In genomic region chr11:61976420-61976800, GRCh38 we compare ENCODE assay signal across 15 cellular contexts. TPM values are rescaled to one million over a fixed set of nuclear protein-coding genes. Genes with fewer than 3 reads are reported as not detected.
"Had no signal": no experiment of that assay in that cellular context is flagged by ENCODE, and none has a peak within 500 bp of the region (broad histone marks: within the 10 kb centered on the region; RNA-seq: fewer than 3 reads in every experiment).

No MANE protein-coding gene starts in this region.

- H3K27ac Mint-ChIP-seq: activated CD4-positive, alpha-beta memory T cell treated with anti-CD3 and anti-CD28 coated beads, Interleukin-2, amount 10 ng/mL, durations not matched to agents 7 days and 5 days; activated T-helper 1 cell treated with anti-CD3 and anti-CD28 coated beads, Interleukin-12 subunit alpha, Interleukin-12 subunit beta, Interleukin-2, Interleukin-4 antibody, amounts not matched to agents 30 ng/mL and 10 ng/mL and 1 ng/mL, durations not matched to agents 14 hours and 24 hours and 36 hours had no signal

- DNase-seq: activated CD4-positive, alpha-beta memory T cell treated with anti-CD3 and anti-CD28 coated beads, Interleukin-2, amount 10 ng/mL, durations not matched to agents 7 days and 5 days; activated CD4-positive, alpha-beta T cell treated with anti-CD3 and anti-CD28 coated beads for 1 hour; activated naive CD4-positive, alpha-beta T cell; central memory CD4-positive, alpha-beta T cell; cortex of kidney; midbrain; occipital lobe; stimulated activated CD4-positive, alpha-beta T cell treated with anti-CD3 and anti-CD28 coated beads, Interleukin-4, amount 100 ng/mL, for 24 hours; stimulated activated naive CD8-positive, alpha-beta T cell treated with anti-CD3 and anti-CD28 coated beads, Interleukin-15, amount 100 ng/mL, for 72 hours had no signal

- H3K27me3 ChIP-seq: gastroesophageal sphincter, vagina had no signal

- H3K9me3 ChIP-seq: gastroesophageal sphincter, vagina had no signal

- H3K9me3 Mint-ChIP-seq: activated CD4-positive, alpha-beta memory T cell treated with anti-CD3 and anti-CD28 coated beads, Interleukin-2, amount 10 ng/mL, durations not matched to agents 7 days and 5 days; activated T-helper 1 cell treated with anti-CD3 and anti-CD28 coated beads, Interleukin-12 subunit alpha, Interleukin-12 subunit beta, Interleukin-2, Interleukin-4 antibody, amounts not matched to agents 30 ng/mL and 10 ng/mL and 1 ng/mL, durations not matched to agents 14 hours and 24 hours and 36 hours; naive thymus-derived CD4-positive, alpha-beta T cell; stimulated activated naive CD8-positive, alpha-beta T cell treated with anti-CD3 and anti-CD28 coated beads, Interleukin-15, amount 100 ng/mL, for 72 hours had no signal

- H3K4me3 Mint-ChIP-seq: activated CD4-positive, alpha-beta memory T cell treated with anti-CD3 and anti-CD28 coated beads, Interleukin-2, amount 10 ng/mL, durations not matched to agents 7 days and 5 days; activated T-helper 1 cell treated with anti-CD3 and anti-CD28 coated beads, Interleukin-12 subunit alpha, Interleukin-12 subunit beta, Interleukin-2, Interleukin-4 antibody, amounts not matched to agents 30 ng/mL and 10 ng/mL and 1 ng/mL, durations not matched to agents 14 hours and 24 hours and 36 hours; naive thymus-derived CD4-positive, alpha-beta T cell; stimulated activated naive CD8-positive, alpha-beta T cell treated with anti-CD3 and anti-CD28 coated beads, Interleukin-15, amount 100 ng/mL, for 72 hours had no signal

- H3K27me3 Mint-ChIP-seq: activated CD4-positive, alpha-beta memory T cell treated with anti-CD3 and anti-CD28 coated beads, Interleukin-2, amount 10 ng/mL, durations not matched to agents 7 days and 5 days; naive thymus-derived CD4-positive, alpha-beta T cell; stimulated activated naive CD8-positive, alpha-beta T cell treated with anti-CD3 and anti-CD28 coated beads, Interleukin-15, amount 100 ng/mL, for 72 hours had no signal

- H3K4me3 ChIP-seq: gastroesophageal sphincter, vagina had no signal

- ATAC-seq: gastroesophageal sphincter; left ventricle myocardium superior; naive thymus-derived CD4-positive, alpha-beta T cell; stimulated activated naive CD8-positive, alpha-beta T cell treated with anti-CD3 and anti-CD28 coated beads, Interleukin-15, amount 100 ng/mL, for 72 hours had no signal

- H3K36me3 ChIP-seq: gastroesophageal sphincter, vagina had no signal

RNA-seq across cellular contexts. Expression of gene BEST1, which starts 26.3 kb away (rescaled TPM):
- total RNA-seq: activated T-helper 1 cell treated with anti-CD3 and anti-CD28 coated beads, Interleukin-12 subunit alpha, Interleukin-12 subunit beta, Interleukin-2, Interleukin-4 antibody, amounts not matched to agents 30 ng/mL and 10 ng/mL and 1 ng/mL, durations not matched to agents 14 hours and 24 hours and 36 hours; T-helper 2 cell treated with Interferon-gamma antibody and Interleukin-4, amounts not matched to agents 100 ng/mL and 5 ng/mL, for 36 hours had no signal

RNA-seq across cellular contexts. Expression of gene RAB3IL1, which starts 59.0 kb away (rescaled TPM):
- total RNA-seq: activated CD4-positive, alpha-beta memory T cell treated with anti-CD3 and anti-CD28 coated beads, Interleukin-2, amount 10 ng/mL, durations not matched to agents 7 days and 5 days; T-helper 2 cell treated with Interferon-gamma antibody and Interleukin-4, amounts not matched to agents 100 ng/mL and 5 ng/mL, for 36 hours had no signal
- polyA plus RNA-seq: naive thymus-derived CD4-positive, alpha-beta T cell had no signal
